17 cellular contexts compared by ENCODE assay signal in the genomic region with DNA sequence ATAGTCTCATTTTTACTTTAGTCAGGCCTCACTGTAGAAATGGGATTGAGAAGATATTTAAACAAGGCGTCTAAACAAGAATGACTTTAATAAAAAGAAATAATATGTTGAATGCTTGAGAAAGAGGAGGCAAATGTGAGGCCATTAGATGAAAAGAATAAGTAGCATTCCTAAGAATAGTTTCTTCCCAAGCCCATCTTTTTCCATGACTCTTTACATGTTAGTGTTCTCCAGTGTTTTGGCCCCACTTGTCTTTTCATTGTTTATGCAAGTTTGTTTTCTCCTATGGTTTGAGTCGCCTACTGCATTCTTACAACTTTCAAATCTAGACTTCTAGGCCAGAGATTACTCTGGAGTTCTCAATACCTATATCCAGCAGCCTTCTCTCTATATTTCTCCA. TPM values are rescaled to one million over a fixed set of nuclear protein-coding genes. Genes with fewer than 3 reads are reported as not detected.
DNase-seq lines count a peak whose midpoint lies in the region; ATAC-seq and TF ChIP-seq lines count a peak whose summit lies in the region.
"Had no signal": no experiment of that assay in that cellular context is flagged by ENCODE, and none has a peak within 500 bp of the region (broad histone marks: within the 10 kb centered on the region; RNA-seq: fewer than 3 reads in every experiment).

No MANE protein-coding gene starts in this region.

- H3K4me1 ChIP-seq in cardiac muscle cell (ENCODE audit: low read depth) (peaks cover 35% of the 10 kb centered on the region), right atrium auricular region (peaks cover 0 to 42% of the 10 kb centered on the region in 2 donors), ascending aorta (peaks cover 0 to 23% of the 10 kb centered on the region in 2 donors)

- ATAC-seq in central memory CD8-positive, alpha-beta T cell (replicated peaks; ENCODE audit: extremely low read depth, poor library complexity, severe bottlenecking), result no peak
- no peak for ATAC-seq in HG03095 (IDR thresholded peaks at IDR 0.05; ENCODE audit: unreplicated experiment)
- ATAC-seq: esophagus mucosa had no signal

- H3K9me3 Mint-ChIP-seq in central memory CD8-positive, alpha-beta T cell, result no peaks in the 10 kb centered on the region
- H3K9me3 Mint-ChIP-seq in mesothelial cell of epicardium, result no peaks in the 10 kb centered on the region
- H3K9me3 Mint-ChIP-seq: activated CD4-positive, alpha-beta memory T cell treated with anti-CD3 and anti-CD28 coated beads for 36 hours had no signal

- H3K4me3 ChIP-seq in cardiac muscle cell (no peak overlapping the region), right atrium auricular region (no peak overlapping the region), ascending aorta (no peak overlapping the region)
- H3K4me3 ChIP-seq: adrenal gland; BLaER1 treated with 17β-estradiol and CSF1 and Interleukin-3, amounts not matched to agents 10 nM and 100 nM had no signal

- H3K27ac ChIP-seq in cardiac muscle cell (peak overlapping the region; percentile 90), right atrium auricular region (no peak overlapping the region), ascending aorta (no peak overlapping the region)
- H3K27ac ChIP-seq: BLaER1 treated with 17β-estradiol and CSF1 and Interleukin-3, amounts not matched to agents 10 nM and 100 nM; WERI-Rb-1 had no signal

- peaks cover 5% of the 10 kb centered on the region for H3K36me3 Mint-ChIP-seq in central memory CD8-positive, alpha-beta T cell (ENCODE audit: insufficient read depth)
- peaks cover 18% of the 10 kb centered on the region for H3K36me3 Mint-ChIP-seq in mesothelial cell of epicardium

- no peak for DNase-seq in cardiac muscle cell (ENCODE audit: low read depth in 1 of 2, low spot score in 1 of 2)
- no peak for DNase-seq in right atrium auricular region (ENCODE audit: low spot score)
- no peak for DNase-seq in central memory CD8-positive, alpha-beta T cell (ENCODE audit: low spot score in 2 of 2)
- no peak for DNase-seq in mesothelial cell of epicardium (ENCODE audit: low spot score in 2 of 2, unreplicated experiment in 2 of 2)
- DNase-seq in NCI-H2196 (lab: John Stamatoyannopoulos, UW; ENCODE audit: unreplicated experiment), result no peak
- no peak for DNase-seq in ascending aorta (ENCODE audit: low spot score in 2 of 2)
- no peak for DNase-seq in pons (ENCODE audit: low spot score)
- DNase-seq: activated CD4-positive, alpha-beta memory T cell treated with anti-CD3 and anti-CD28 coated beads for 36 hours; activated gamma-delta T cell; adrenal gland; central memory CD4-positive, alpha-beta T cell; NCI-H1694; T-helper 2 cell; WERI-Rb-1 had no signal

- intact Hi-C loops in ascending aorta (cut with DNase I), result loop anchor here (5.0 kb wide), 1 partner anchor 40 kb away; a partner anchor contains a TSS

- H3K36me3 ChIP-seq in cardiac muscle cell (no peaks in the 10 kb centered on the region), right atrium auricular region (no peaks in the 10 kb centered on the region), ascending aorta (no peaks in the 10 kb centered on the region)
- H3K36me3 ChIP-seq: adrenal gland had no signal

- TF ChIP-seq CTCF in cardiac muscle cell (IDR thresholded peaks at IDR 0.05; ENCODE audit: low read depth, low read length) (no peak), right atrium auricular region (IDR thresholded peaks at IDR 0.05) (no peak), mesothelial cell of epicardium (IDR thresholded peaks at IDR 0.05; ENCODE audit: unreplicated experiment) (no peak), ascending aorta (IDR thresholded peaks at IDR 0.05) (no peak)

- no peak overlapping the region for H3K4me3 Mint-ChIP-seq in central memory CD8-positive, alpha-beta T cell
- H3K4me3 Mint-ChIP-seq in mesothelial cell of epicardium, result no peak overlapping the region
- H3K4me3 Mint-ChIP-seq: activated CD4-positive, alpha-beta memory T cell treated with anti-CD3 and anti-CD28 coated beads for 36 hours had no signal

- no peaks in the 10 kb centered on the region for H3K27me3 ChIP-seq in cardiac muscle cell
- no peaks in the 10 kb centered on the region for H3K27me3 ChIP-seq in right atrium auricular region
- no peaks in the 10 kb centered on the region for H3K27me3 ChIP-seq in ascending aorta
- H3K27me3 ChIP-seq: adrenal gland; BLaER1 treated with 17β-estradiol and CSF1 and Interleukin-3, amounts not matched to agents 10 nM and 100 nM had no signal

- H3K27ac Mint-ChIP-seq in central memory CD8-positive, alpha-beta T cell (ENCODE audit: low read depth), result peak overlapping the region; percentile 0
- H3K27ac Mint-ChIP-seq in mesothelial cell of epicardium, result peak overlapping the region; percentile 74
- H3K27ac Mint-ChIP-seq: activated CD4-positive, alpha-beta memory T cell treated with anti-CD3 and anti-CD28 coated beads for 36 hours had no signal

- no peaks in the 10 kb centered on the region for H3K9me3 ChIP-seq in cardiac muscle cell (ENCODE audit: low read depth)
- H3K9me3 ChIP-seq in right atrium auricular region, result no peaks in the 10 kb centered on the region
- no peaks in the 10 kb centered on the region for H3K9me3 ChIP-seq in ascending aorta
- H3K9me3 ChIP-seq: adrenal gland; BLaER1 treated with 17β-estradiol and CSF1 and Interleukin-3, amounts not matched to agents 10 nM and 100 nM had no signal

- H3K4me1 Mint-ChIP-seq in central memory CD8-positive, alpha-beta T cell, result peaks cover 34% of the 10 kb centered on the region
- H3K4me1 Mint-ChIP-seq in mesothelial cell of epicardium, result peaks cover 25% of the 10 kb centered on the region

- no peaks in the 10 kb centered on the region for H3K27me3 Mint-ChIP-seq in central memory CD8-positive, alpha-beta T cell
- H3K27me3 Mint-ChIP-seq in mesothelial cell of epicardium (ENCODE audit: low read depth), result no peaks in the 10 kb centered on the region
- H3K27me3 Mint-ChIP-seq: activated CD4-positive, alpha-beta memory T cell treated with anti-CD3 and anti-CD28 coated beads for 36 hours had no signal

RNA-seq across cellular contexts. Expression of a gene that starts 39.0 kb away (rescaled TPM):
- total RNA-seq in cardiac muscle cell (12.8 and 25.6 TPM in 2 replicates), right atrium auricular region (10 to 100 TPM; 18.1 to 23.5 TPM), mesothelial cell of epicardium (68.7 to 73.2 TPM (median 71.2 TPM) in 3 replicates), ascending aorta (17.9 TPM)
- 22.6 and 29.1 TPM in 2 replicates for polyA plus RNA-seq in cardiac muscle cell
